ENCODE assay signal across 11 cellular contexts in the genomic region with DNA sequence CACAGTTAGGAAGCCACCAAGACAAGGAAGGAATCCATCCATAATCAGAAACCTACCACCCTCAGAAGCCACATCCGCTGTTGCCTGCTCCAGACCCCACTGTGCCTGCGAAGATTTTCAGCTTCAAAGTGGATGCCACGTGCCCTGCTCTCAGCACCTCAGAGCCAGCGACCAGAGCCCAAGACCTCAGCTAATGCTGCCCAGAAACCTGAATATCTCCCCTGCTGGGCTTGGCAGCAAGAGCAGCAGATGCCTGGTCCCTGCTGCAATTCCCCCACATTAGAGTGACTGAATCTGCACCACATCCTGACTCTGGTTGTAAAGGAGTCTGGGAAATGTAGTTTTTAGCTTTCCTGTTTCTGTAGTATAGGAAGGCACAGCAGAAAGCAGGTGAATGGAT. TPM values are rescaled to one million over a fixed set of nuclear protein-coding genes. Genes with fewer than 3 reads are reported as not detected.
DNase-seq lines count a peak whose midpoint lies in the region; TF ChIP-seq lines count a peak whose summit lies in the region.
"Had no signal": no experiment of that assay in that cellular context is flagged by ENCODE, and none has a peak within 500 bp of the region (broad histone marks: within the 10 kb centered on the region; RNA-seq: fewer than 3 reads in every experiment).

No MANE protein-coding gene starts in this region.

- no peaks in the 10 kb centered on the region for H3K36me3 Mint-ChIP-seq in activated CD4-positive, alpha-beta memory T cell treated with anti-CD3 and anti-CD28 coated beads for 36 hours

- no peak for TF ChIP-seq POLR2A in tibial nerve (IDR thresholded peaks at IDR 0.05)

- POLR2A ChIA-PET in HEK293 (lab: Yijun Ruan, JAX): interaction anchor here (0.8 to 1.1 kb wide), 3 partner anchors 11 to 66 kb away, joined by 3 to 4 read pairs (median 3); a partner anchor contains a TSS
- POLR2A ChIA-PET in activated CD4-positive, alpha-beta memory T cell treated with anti-CD3 and anti-CD28 coated beads for 36 hours (lab: Charles Lee): interaction anchor here (0.6 kb wide), 1 partner anchor 8 kb away, joined by 7 read pairs; no protein-coding TSS in a partner anchor

- H3K27ac ChIP-seq in HEK293 (ENCODE audit: extremely low read depth, low read depth, low read length) (peak overlapping the region; percentile 16; the same call in 1 of the 2 replicates), tibial nerve (no peak overlapping the region)
- H3K27ac ChIP-seq: cardiac muscle cell, stomach had no signal

- TF ChIP-seq EP300 in tibial nerve (IDR thresholded peaks at IDR 0.05): no peak

- intact Hi-C loops in activated CD4-positive, alpha-beta memory T cell treated with anti-CD3 and anti-CD28 coated beads for 36 hours (cut with micrococcal nuclease): loop anchor here (1.0 kb wide), 3 partner anchors 256 to 736 kb away; no protein-coding TSS in a partner anchor

- no peaks in the 10 kb centered on the region for H3K9me3 Mint-ChIP-seq in activated CD4-positive, alpha-beta memory T cell treated with anti-CD3 and anti-CD28 coated beads for 36 hours

- DNase-seq in NCI-H1092 treated with DMSO at 0.1 percent for 48 hours (lab: John Stamatoyannopoulos, UW) (peak; percentile 13), NCI-H1092 (lab: John Stamatoyannopoulos, UW) (no peak), iPS-NIHi7 (ENCODE audit: extremely low spot score) (peak; percentile 25), NOMO-1 treated with DMSO at 0.1 percent for 48 hours (lab: John Stamatoyannopoulos, UW; ENCODE audit: unreplicated experiment) (no peak), tibial nerve (ENCODE audit: low spot score in 2 of 2) (no peak), NCI-H774 (lab: John Stamatoyannopoulos, UW) (no peak)
- DNase-seq in activated CD4-positive, alpha-beta memory T cell treated with anti-CD3 and anti-CD28 coated beads for 36 hours: peak; percentile 45
- DNase-seq: NCI-H1417 treated with DMSO at 0.1 percent for 48 hours, stomach had no signal

- no peak overlapping the region for H3K4me3 Mint-ChIP-seq in activated CD4-positive, alpha-beta memory T cell treated with anti-CD3 and anti-CD28 coated beads for 36 hours

- H3K9me3 ChIP-seq in HEK293 (ENCODE audit: control insufficient read depth, insufficient read depth, low read depth, low read length): no peaks in the 10 kb centered on the region
- H3K9me3 ChIP-seq in tibial nerve: no peaks in the 10 kb centered on the region
- H3K9me3 ChIP-seq: stomach had no signal

- H3K4me1 ChIP-seq in HEK293 (ENCODE audit: control insufficient read depth, insufficient read depth, low read length) (peaks cover 14% of the 10 kb centered on the region), tibial nerve (peaks cover 0 to 4% (median 0%) of the 10 kb centered on the region in 4 donors)

- peaks cover 29% of the 10 kb centered on the region for H3K27me3 Mint-ChIP-seq in activated CD4-positive, alpha-beta memory T cell treated with anti-CD3 and anti-CD28 coated beads for 36 hours

- H3K27ac Mint-ChIP-seq in activated CD4-positive, alpha-beta memory T cell treated with anti-CD3 and anti-CD28 coated beads for 36 hours: no peak overlapping the region

- H3K4me1 Mint-ChIP-seq in activated CD4-positive, alpha-beta memory T cell treated with anti-CD3 and anti-CD28 coated beads for 36 hours (ENCODE audit: low read depth): peaks cover 17% of the 10 kb centered on the region

- 92 to 93% methylated on average over 4 of the region's 4 CpGs for WGBS in tibial nerve, 2 donors

- peaks cover 0 to 13% of the 10 kb centered on the region in 2 donors for H3K27me3 ChIP-seq in tibial nerve
- H3K27me3 ChIP-seq: cardiac muscle cell had no signal

- H3K4me3 ChIP-seq in HEK293 (ENCODE audit: low read depth, low read length) (no peak overlapping the region), tibial nerve (no peak overlapping the region)
- H3K4me3 ChIP-seq: cardiac muscle cell, stomach had no signal

- CTCF ChIA-PET in HEK293 (lab: Yijun Ruan, JAX): interaction anchor here (0.6 to 8.0 kb wide), 59 partner anchors 9 to 1349 kb away, joined by 3 to 149 read pairs (median 6); a partner anchor contains a TSS
- CTCF ChIA-PET in activated CD4-positive, alpha-beta memory T cell treated with anti-CD3 and anti-CD28 coated beads for 36 hours (lab: Charles Lee): interaction anchor here (0.7 to 6.6 kb wide), 17 partner anchors 9 to 738 kb away, joined by 3 to 139 read pairs (median 5); a partner anchor contains a TSS

- no peaks in the 10 kb centered on the region for H3K36me3 ChIP-seq in HEK293 (ENCODE audit: control insufficient read depth in 2 of 2, insufficient read depth in 1 of 2, low read length in 2 of 2)
- no peaks in the 10 kb centered on the region for H3K36me3 ChIP-seq in tibial nerve
- H3K36me3 ChIP-seq: cardiac muscle cell, stomach had no signal

- no peak; the same call in 1 of the 2 replicates for TF ChIP-seq CTCF in HEK293 (tag by site-specific recombination; IDR thresholded peaks at IDR 0.05)
- no peak for TF ChIP-seq CTCF in tibial nerve (IDR thresholded peaks at IDR 0.05)

TF ChIP-seq in HEK293, 187 proteins besides CTCF, POLR2A, EP300 and RAD21 (continues in another document):
- TF ChIP-seq RBAK (tag by site-specific recombination; IDR thresholded peaks at IDR 0.05) (no peak), ZNF529 (tag by site-specific recombination; IDR thresholded peaks at IDR 0.05; ENCODE audit: insufficient replicate concordance) (no peak), TCF7L2 (IDR thresholded peaks at IDR 0.05; ENCODE audit: borderline replicate concordance, low read depth, low read length) (no peak), ZNF214 (tag by site-specific recombination; IDR thresholded peaks at IDR 0.05; ENCODE audit: borderline replicate concordance) (no peak), KLF7 (tag by site-specific recombination; IDR thresholded peaks at IDR 0.05; ENCODE audit: borderline replicate concordance) (no peak), ZNF624 (tag by site-specific recombination; IDR thresholded peaks at IDR 0.05) (no peak), ZNF292 (tag by site-specific recombination; IDR thresholded peaks at IDR 0.05; ENCODE audit: borderline replicate concordance, low read depth) (no peak), KLF1 (tag by site-specific recombination; IDR thresholded peaks at IDR 0.05) (no peak), YY2 (tag by site-specific recombination; IDR thresholded peaks at IDR 0.05) (no peak)
- TF ChIP-seq, protein P1, sequence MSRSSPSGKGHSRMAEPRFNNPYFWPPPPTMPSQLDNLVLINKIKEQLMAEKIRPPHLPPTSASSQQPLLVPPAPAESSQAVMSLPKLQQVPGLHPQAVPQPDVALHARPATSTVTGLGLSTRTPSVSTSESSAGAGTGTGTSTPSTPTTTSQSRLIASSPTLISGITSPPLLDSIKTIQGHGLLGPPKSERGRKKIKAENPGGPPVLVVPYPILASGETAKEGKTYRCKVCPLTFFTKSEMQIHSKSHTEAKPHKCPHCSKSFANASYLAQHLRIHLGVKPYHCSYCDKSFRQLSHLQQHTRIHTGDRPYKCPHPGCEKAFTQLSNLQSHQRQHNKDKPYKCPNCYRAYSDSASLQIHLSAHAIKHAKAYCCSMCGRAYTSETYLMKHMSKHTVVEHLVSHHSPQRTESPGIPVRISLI (tag by site-specific recombination; IDR thresholded peaks at IDR 0.05): no peak
- TF ChIP-seq, protein P2, sequence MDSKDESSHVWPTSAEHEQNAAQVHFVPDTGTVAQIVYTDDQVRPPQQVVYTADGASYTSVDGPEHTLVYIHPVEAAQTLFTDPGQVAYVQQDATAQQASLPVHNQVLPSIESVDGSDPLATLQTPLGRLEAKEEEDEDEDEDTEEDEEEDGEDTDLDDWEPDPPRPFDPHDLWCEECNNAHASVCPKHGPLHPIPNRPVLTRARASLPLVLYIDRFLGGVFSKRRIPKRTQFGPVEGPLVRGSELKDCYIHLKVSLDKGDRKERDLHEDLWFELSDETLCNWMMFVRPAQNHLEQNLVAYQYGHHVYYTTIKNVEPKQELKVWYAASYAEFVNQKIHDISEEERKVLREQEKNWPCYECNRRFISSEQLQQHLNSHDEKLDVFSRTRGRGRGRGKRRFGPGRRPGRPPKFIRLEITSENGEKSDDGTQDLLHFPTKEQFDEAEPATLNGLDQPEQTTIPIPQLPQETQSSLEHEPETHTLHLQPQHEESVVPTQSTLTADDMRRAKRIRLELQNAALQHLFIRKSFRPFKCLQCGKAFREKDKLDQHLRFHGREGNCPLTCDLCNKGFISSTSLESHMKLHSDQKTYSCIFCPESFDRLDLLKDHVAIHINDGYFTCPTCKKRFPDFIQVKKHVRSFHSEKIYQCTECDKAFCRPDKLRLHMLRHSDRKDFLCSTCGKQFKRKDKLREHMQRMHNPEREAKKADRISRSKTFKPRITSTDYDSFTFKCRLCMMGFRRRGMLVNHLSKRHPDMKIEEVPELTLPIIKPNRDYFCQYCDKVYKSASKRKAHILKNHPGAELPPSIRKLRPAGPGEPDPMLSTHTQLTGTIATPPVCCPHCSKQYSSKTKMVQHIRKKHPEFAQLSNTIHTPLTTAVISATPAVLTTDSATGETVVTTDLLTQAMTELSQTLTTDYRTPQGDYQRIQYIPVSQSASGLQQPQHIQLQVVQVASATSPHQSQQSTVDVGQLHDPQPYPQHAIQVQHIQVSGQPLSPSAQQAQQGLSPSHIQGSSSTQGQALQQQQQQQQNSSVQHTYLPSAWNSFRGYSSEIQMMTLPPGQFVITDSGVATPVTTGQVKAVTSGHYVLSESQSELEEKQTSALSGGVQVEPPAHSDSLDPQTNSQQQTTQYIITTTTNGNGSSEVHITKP (tag by site-specific recombination; IDR thresholded peaks at IDR 0.05): peak; percentile 85
- TF ChIP-seq, protein P3, sequence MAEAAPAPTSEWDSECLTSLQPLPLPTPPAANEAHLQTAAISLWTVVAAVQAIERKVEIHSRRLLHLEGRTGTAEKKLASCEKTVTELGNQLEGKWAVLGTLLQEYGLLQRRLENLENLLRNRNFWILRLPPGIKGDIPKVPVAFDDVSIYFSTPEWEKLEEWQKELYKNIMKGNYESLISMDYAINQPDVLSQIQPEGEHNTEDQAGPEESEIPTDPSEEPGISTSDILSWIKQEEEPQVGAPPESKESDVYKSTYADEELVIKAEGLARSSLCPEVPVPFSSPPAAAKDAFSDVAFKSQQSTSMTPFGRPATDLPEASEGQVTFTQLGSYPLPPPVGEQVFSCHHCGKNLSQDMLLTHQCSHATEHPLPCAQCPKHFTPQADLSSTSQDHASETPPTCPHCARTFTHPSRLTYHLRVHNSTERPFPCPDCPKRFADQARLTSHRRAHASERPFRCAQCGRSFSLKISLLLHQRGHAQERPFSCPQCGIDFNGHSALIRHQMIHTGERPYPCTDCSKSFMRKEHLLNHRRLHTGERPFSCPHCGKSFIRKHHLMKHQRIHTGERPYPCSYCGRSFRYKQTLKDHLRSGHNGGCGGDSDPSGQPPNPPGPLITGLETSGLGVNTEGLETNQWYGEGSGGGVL (tag by site-specific recombination; IDR thresholded peaks at IDR 0.05): 0 out of 2 replicates have a peak, but pooled peaks have one; percentile 18

RNA-seq across cellular contexts. Expression of a gene that starts 10.7 kb away (rescaled TPM):
- total RNA-seq in activated CD4-positive, alpha-beta memory T cell treated with anti-CD3 and anti-CD28 coated beads for 36 hours: under 1 TPM in 1 of 2 experiments, not detected in 1; 0.61 TPM
- 1 to 10 TPM in 2 of 4 donors, not detected in 2; 3.1 to 5.4 TPM for total RNA-seq in tibial nerve

RNA-seq across cellular contexts. Expression of a gene that starts 54.3 kb away (rescaled TPM):
- not detected for total RNA-seq in activated CD4-positive, alpha-beta memory T cell treated with anti-CD3 and anti-CD28 coated beads for 36 hours
- total RNA-seq in tibial nerve: not detected
- total RNA-seq: cardiac muscle cell, stomach had no signal

Comparison
In these comparisons a context has a peak if more than half of its experiments do, and no peak if none do; other contexts are left out.
1. DNase-seq: peak in NCI-H1092 treated with DMSO at 0.1 percent for 48 hours (single experiment), activated CD4-positive, alpha-beta memory T cell treated with anti-CD3 and anti-CD28 coated beads for 36 hours (single experiment) and iPS-NIHi7 (single experiment); none in NCI-H1092 (single experiment), NOMO-1 treated with DMSO at 0.1 percent for 48 hours (single experiment), tibial nerve (0 of 2) and NCI-H774 (single experiment).